Comparison of ENCODE assay signal across 8 cellular contexts in genomic region chr4:2364654-2365053, GRCh38.
DNase-seq lines count a peak whose midpoint lies in the region; ATAC-seq lines count a peak whose summit lies in the region.

No MANE protein-coding gene starts in this region.

- ATAC-seq in HG02870 (IDR thresholded peaks at IDR 0.05; ENCODE audit: unreplicated experiment) (no peak), HG03159 (IDR thresholded peaks at IDR 0.05; ENCODE audit: unreplicated experiment) (no peak), HG03175 (IDR thresholded peaks at IDR 0.05; ENCODE audit: unreplicated experiment) (no peak)

- no peaks in the 10 kb centered on the region for H3K27me3 Mint-ChIP-seq in T-helper 1 cell treated with Interleukin-12 subunit alpha and Interleukin-12 subunit beta and Interleukin-4 antibody, amounts not matched to agents 30 μg/mL and 1 μg/mL, for 36 hours (ENCODE audit: low read depth)

- peaks cover 7% of the 10 kb centered on the region for H3K9me3 Mint-ChIP-seq in T-helper 1 cell treated with Interleukin-12 subunit alpha and Interleukin-12 subunit beta and Interleukin-4 antibody, amounts not matched to agents 30 μg/mL and 1 μg/mL, for 36 hours

- peak overlapping the region; percentile 31 for H3K4me3 Mint-ChIP-seq in T-helper 1 cell treated with Interleukin-12 subunit alpha and Interleukin-12 subunit beta and Interleukin-4 antibody, amounts not matched to agents 30 μg/mL and 1 μg/mL, for 36 hours

- no peaks in the 10 kb centered on the region for H3K4me1 Mint-ChIP-seq in T-helper 1 cell treated with Interleukin-12 subunit alpha and Interleukin-12 subunit beta and Interleukin-4 antibody, amounts not matched to agents 30 μg/mL and 1 μg/mL, for 36 hours (ENCODE audit: low read depth)

- DNase-seq in activated naive CD8-positive, alpha-beta T cell treated with anti-CD3 and anti-CD28 coated beads, Interleukin-2, amount 50 U/mL, for 16 hours (ENCODE audit: low read depth, low spot score): peak; percentile 29
- DNase-seq in kidney tubule cell (ENCODE audit: low spot score): peak; percentile 46
- peak; percentile 17 for DNase-seq in stimulated activated CD8-positive, alpha-beta memory T cell treated with anti-CD3 and anti-CD28 coated beads, Interleukin-12 subunit alpha, Interleukin-12 subunit beta, amount 100 ng/mL, for 24 hours (ENCODE audit: extremely low read depth)
- no peak for DNase-seq in GM19238 (ENCODE audit: insufficient read length, low spot score)

- H3K36me3 Mint-ChIP-seq in T-helper 1 cell treated with Interleukin-12 subunit alpha and Interleukin-12 subunit beta and Interleukin-4 antibody, amounts not matched to agents 30 μg/mL and 1 μg/mL, for 36 hours (ENCODE audit: low read depth): peaks cover 7% of the 10 kb centered on the region

- H3K27ac Mint-ChIP-seq in T-helper 1 cell treated with Interleukin-12 subunit alpha and Interleukin-12 subunit beta and Interleukin-4 antibody, amounts not matched to agents 30 μg/mL and 1 μg/mL, for 36 hours: no peak overlapping the region
